In the genomic region with DNA sequence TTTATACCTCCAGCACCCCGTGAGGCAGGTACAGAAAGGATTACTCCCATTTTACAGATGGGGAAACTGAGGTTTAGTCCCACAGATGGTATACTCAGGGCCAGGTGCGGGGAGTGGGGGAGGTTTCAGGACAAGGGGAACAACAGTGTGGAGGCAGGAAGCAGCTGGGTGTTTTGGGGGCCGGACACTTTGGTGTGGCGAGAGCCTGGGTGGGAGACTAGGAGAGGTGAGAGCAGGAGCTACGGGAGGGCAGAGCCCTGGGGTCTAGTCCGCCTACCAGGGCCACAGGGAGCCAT, we compare ENCODE assay signal across 27 cellular contexts.
"Had no signal": no experiment of that assay in that cellular context is flagged by ENCODE, and none has a peak within 500 bp of the region (broad histone marks: within the 10 kb centered on the region; RNA-seq: fewer than 3 reads in every experiment).

No MANE protein-coding gene starts in this region.

- H3K27me3 ChIP-seq: dorsolateral prefrontal cortex, foreskin keratinocyte, gastroesophageal sphincter, heart left ventricle, pancreas, sigmoid colon, tibial nerve, upper lobe of right lung, uterus had no signal

- H3K36me3 Mint-ChIP-seq: naive thymus-derived CD4-positive, alpha-beta T cell; stimulated activated naive B cell treated with anti-CD40 and anti-IgM and Interleukin-4, amounts not matched to agents 10 μg/mL and 1 μg/mL and 100 μg/mL, for 72 hours had no signal

- H3K4me1 ChIP-seq: foreskin keratinocyte, pancreas, uterus had no signal

- H3K27ac ChIP-seq: dorsolateral prefrontal cortex, epithelial cell of prostate, foreskin keratinocyte, gastroesophageal sphincter, heart left ventricle, left lung, neutrophil, pancreas, sigmoid colon, thoracic aorta, tibial nerve, upper lobe of right lung, uterus had no signal

- ATAC-seq: esophagus mucosa; foreskin keratinocyte; gastroesophageal sphincter; heart left ventricle; left cardiac atrium; left lung; naive thymus-derived CD4-positive, alpha-beta T cell; pancreas; stimulated activated naive B cell treated with anti-CD40 and anti-IgM and Interleukin-4, amounts not matched to agents 10 μg/mL and 1 μg/mL and 100 μg/mL, for 72 hours; upper lobe of right lung had no signal

- H3K4me3 ChIP-seq: dorsolateral prefrontal cortex, gastroesophageal sphincter, heart left ventricle, left lung, pancreas, sigmoid colon, thoracic aorta, tibial nerve, upper lobe of right lung, uterus had no signal

- H3K9me3 ChIP-seq: gastroesophageal sphincter, left lung, neutrophil, pancreas, sigmoid colon, thoracic aorta, tibial nerve, upper lobe of right lung, uterus had no signal

- H3K4me3 Mint-ChIP-seq: naive thymus-derived CD4-positive, alpha-beta T cell; nephron; stimulated activated naive B cell treated with anti-CD40 and anti-IgM and Interleukin-4, amounts not matched to agents 10 μg/mL and 1 μg/mL and 100 μg/mL, for 72 hours; stimulated activated naive CD8-positive, alpha-beta T cell treated with anti-CD3 and anti-CD28 coated beads, Interleukin-15, Interleukin-2, amounts not matched to agents 100 ng/mL and 50 ng/mL, for 24 hours had no signal

- H3K27ac Mint-ChIP-seq: stimulated activated naive B cell treated with anti-CD40 and anti-IgM and Interleukin-4, amounts not matched to agents 10 μg/mL and 1 μg/mL and 100 μg/mL, for 72 hours; stimulated activated naive CD8-positive, alpha-beta T cell treated with anti-CD3 and anti-CD28 coated beads, Interleukin-15, Interleukin-2, amounts not matched to agents 100 ng/mL and 50 ng/mL, for 24 hours had no signal

- H3K9me3 Mint-ChIP-seq: nephron; stimulated activated naive CD8-positive, alpha-beta T cell treated with anti-CD3 and anti-CD28 coated beads, Interleukin-15, Interleukin-2, amounts not matched to agents 100 ng/mL and 50 ng/mL, for 24 hours had no signal

- H3K36me3 ChIP-seq: gastroesophageal sphincter, heart left ventricle, left lung, neutrophil, pancreas, sigmoid colon, thoracic aorta, tibial nerve, upper lobe of right lung, uterus had no signal

- H3K27me3 Mint-ChIP-seq: stimulated activated naive CD8-positive, alpha-beta T cell treated with anti-CD3 and anti-CD28 coated beads, Interleukin-15, Interleukin-2, amounts not matched to agents 100 ng/mL and 50 ng/mL, for 24 hours had no signal

- DNase-seq: effector CD4-positive, alpha-beta T cell; foreskin keratinocyte; heart left ventricle; hippocampal formation; left cardiac atrium; mesenchymal stem cell; midbrain; naive thymus-derived CD4-positive, alpha-beta T cell; pancreas; sigmoid colon; stimulated activated CD4-positive, alpha-beta T cell treated with anti-CD3 and anti-CD28 coated beads, Interleukin-2, amount 100 ng/mL, for 24 hours; stimulated activated CD4-positive, alpha-beta T cell treated with anti-CD3 and anti-CD28 coated beads, Interleukin-4, amount 100 ng/mL, for 24 hours; stimulated activated naive B cell treated with anti-CD40 and anti-IgM and Interleukin-4, amounts not matched to agents 10 μg/mL and 1 μg/mL and 100 μg/mL, for 72 hours; upper lobe of right lung; uterus had no signal

- FAIRE-seq: colon, islet of Langerhans, pancreas had no signal
